In genomic region chr6:29516108-29516507, GRCh38 we compare ENCODE assay signal across 9 cellular contexts. TPM values are rescaled to one million over a fixed set of nuclear protein-coding genes. Genes with fewer than 3 reads are reported as not detected.
A peak's percentile ranks its signal among the peaks of the same experiment; 100 is the strongest.
DNase-seq lines count a peak whose midpoint lies in the region; ATAC-seq and TF ChIP-seq lines count a peak whose summit lies in the region.
"Had no signal": no experiment of that assay in that cellular context is flagged by ENCODE, and none has a peak within 500 bp of the region (broad histone marks: within the 10 kb centered on the region; RNA-seq: fewer than 3 reads in every experiment).

No MANE protein-coding gene starts in this region.

- peaks cover 8% of the 10 kb centered on the region; the same call in 1 of the 2 replicates for H3K4me1 ChIP-seq in PC-3 (ENCODE audit: insufficient read depth, low read length)

- no peaks in the 10 kb centered on the region for H3K36me3 ChIP-seq in PC-3 (ENCODE audit: low read depth, low read length)

- DNase-seq in activated CD4-positive, alpha-beta T cell treated with anti-CD3 and anti-CD28 coated beads for 36 hours: peak; percentile 61
- DNase-seq in activated CD4-positive, alpha-beta T cell treated with anti-CD3 and anti-CD28 coated beads for 1 hour: no peak
- peak; percentile 84 for DNase-seq in PC-3
- no peak for DNase-seq in chondrocyte (ENCODE audit: low spot score)
- peak; percentile 3 to 11 (median 10) for DNase-seq in stimulated activated CD4-positive, alpha-beta T cell treated with anti-CD3 and anti-CD28 coated beads, TNF-alpha, amount 100 ng/mL, for 48 hours (ENCODE audit: low read depth in 3 of 3)
- no peak for DNase-seq in Right ventricle myocardium superior
- no peak for DNase-seq in coronary artery (ENCODE audit: low spot score)

- peaks cover 7% of the 10 kb centered on the region for H3K4me1 Mint-ChIP-seq in activated CD4-positive, alpha-beta T cell treated with anti-CD3 and anti-CD28 coated beads for 36 hours
- peaks cover 7% of the 10 kb centered on the region for H3K4me1 Mint-ChIP-seq in chondrocyte (ENCODE audit: low read depth)

- CTCF ChIA-PET in activated CD4-positive, alpha-beta T cell treated with anti-CD3 and anti-CD28 coated beads for 36 hours (lab: Charles Lee): interaction anchor here (1.3 kb wide), 1 partner anchor 10 kb away, joined by 3 read pairs; no protein-coding TSS in a partner anchor
- CTCF ChIA-PET in PC-3 (lab: Charles Lee): interaction anchor here (0.6 kb wide), 1 partner anchor 138 kb away, joined by 4 read pairs; no protein-coding TSS in a partner anchor

- H3K9ac ChIP-seq in PC-3 (ENCODE audit: low read length): no peak overlapping the region

- no TSS peak for BruUV-seq in PC-3 (replicated peaks; lab: Mats Ljungman, UMichigan)

- intact Hi-C loops in activated CD4-positive, alpha-beta T cell treated with anti-CD3 and anti-CD28 coated beads for 36 hours (cut with DNase I, micrococcal nuclease): no loop called here
- intact Hi-C loops in PC-3 (cut with micrococcal nuclease): no loop called here
- intact Hi-C loops in Right ventricle myocardium superior (cut with DNase I): no loop called here

- no peaks in the 10 kb centered on the region for H3K9me3 ChIP-seq in PC-3 (ENCODE audit: low read length)

- peaks cover under 1% of the 10 kb centered on the region; the same call in 1 of the 2 replicates for H3K27me3 ChIP-seq in PC-3 (ENCODE audit: low read length)

- no peaks in the 10 kb centered on the region for H3K9me2 ChIP-seq in PC-3 (replicated peaks; ENCODE audit: low read length)

- peak overlapping the region; percentile 28; the same call in 1 of the 2 replicates for H2AFZ ChIP-seq in PC-3 (ENCODE audit: low read length)

- no peak overlapping the region for H3K27ac Mint-ChIP-seq in activated CD4-positive, alpha-beta T cell treated with anti-CD3 and anti-CD28 coated beads for 36 hours
- peak overlapping the region; percentile 57 for H3K27ac Mint-ChIP-seq in chondrocyte (ENCODE audit: unreplicated experiment)

- H3K27ac ChIP-seq in PC-3 (ENCODE audit: low read length): no peak overlapping the region
- H3K27ac ChIP-seq in coronary artery: no peak overlapping the region

- H3K9me3 Mint-ChIP-seq in activated CD4-positive, alpha-beta T cell treated with anti-CD3 and anti-CD28 coated beads for 36 hours (ENCODE audit: low read depth): no peaks in the 10 kb centered on the region
- peaks cover 22% of the 10 kb centered on the region for H3K9me3 Mint-ChIP-seq in chondrocyte (ENCODE audit: low read depth)

- POLR2A ChIA-PET in activated CD4-positive, alpha-beta T cell treated with anti-CD3 and anti-CD28 coated beads for 36 hours (lab: Charles Lee): no interaction called here
- POLR2A ChIA-PET in PC-3 (lab: Charles Lee; ENCODE audit: unreplicated experiment): no interaction called here

- H3K4me3 Mint-ChIP-seq in activated CD4-positive, alpha-beta T cell treated with anti-CD3 and anti-CD28 coated beads for 36 hours: no peak overlapping the region
- no peak overlapping the region for H3K4me3 Mint-ChIP-seq in chondrocyte (ENCODE audit: unreplicated experiment)

- TF ChIP-seq CTCF in PC-3 (conservative IDR thresholded peaks at IDR 0.05; ENCODE audit: low read depth, low read length) (no peak), chondrocyte (IDR thresholded peaks at IDR 0.05) (no peak), coronary artery (IDR thresholded peaks at IDR 0.05) (no peak)

- H3K79me2 ChIP-seq in PC-3 (ENCODE audit: low read length): no peaks in the 10 kb centered on the region

- H4K20me1 ChIP-seq in PC-3 (ENCODE audit: low read length): no peaks in the 10 kb centered on the region

- H3K4me3 ChIP-seq in PC-3 (ENCODE audit: low read length) (no peak overlapping the region), coronary artery (no peak overlapping the region)

- peak overlapping the region; percentile 47 for H3K4me2 ChIP-seq in PC-3 (ENCODE audit: low read length)

- ATAC-seq in activated CD4-positive, alpha-beta T cell treated with anti-CD3 and anti-CD28 coated beads for 36 hours: peak; percentile 99
- peak; percentile 100 for ATAC-seq in PC-3
- no peak for ATAC-seq in HG03460 (IDR thresholded peaks at IDR 0.05; ENCODE audit: unreplicated experiment)
- no peak for ATAC-seq in Right ventricle myocardium superior (ENCODE audit: poor library complexity)

- H3K36me3 Mint-ChIP-seq in activated CD4-positive, alpha-beta T cell treated with anti-CD3 and anti-CD28 coated beads for 36 hours (ENCODE audit: low read depth): no peaks in the 10 kb centered on the region
- H3K36me3 Mint-ChIP-seq in chondrocyte (ENCODE audit: low read depth): no peaks in the 10 kb centered on the region

- H3K27me3 Mint-ChIP-seq in activated CD4-positive, alpha-beta T cell treated with anti-CD3 and anti-CD28 coated beads for 36 hours: peaks cover 18% of the 10 kb centered on the region
- peaks cover 1% of the 10 kb centered on the region for H3K27me3 Mint-ChIP-seq in chondrocyte (ENCODE audit: low read depth)

- no peaks in the 10 kb centered on the region for H3F3A ChIP-seq in PC-3 (ENCODE audit: low read length, unreplicated experiment)

RNA-seq across cellular contexts. Expression of gene MAS1L, which starts 28.4 kb away (rescaled TPM):
- not detected for total RNA-seq in activated CD4-positive, alpha-beta T cell treated with anti-CD3 and anti-CD28 coated beads for 36 hours
- not detected in 2 replicates for total RNA-seq in PC-3 (2014; rRNA removed)
- not detected in 3 replicates for total RNA-seq in chondrocyte
- not detected for total RNA-seq in Right ventricle myocardium superior
- total RNA-seq: omental fat pad had no signal

RNA-seq across cellular contexts. Expression of gene UBD, which starts 43.4 kb away (rescaled TPM):
- under 1 TPM in 1 of 2 experiments, not detected in 1; 0.32 TPM for total RNA-seq in activated CD4-positive, alpha-beta T cell treated with anti-CD3 and anti-CD28 coated beads for 36 hours
- total RNA-seq in PC-3 (2014; rRNA removed) (not detected in 2 replicates), chondrocyte (not detected in 3 replicates), Right ventricle myocardium superior (0.35 TPM)

RNA-seq across cellular contexts. Expression of gene OR2H1, which starts 59.2 kb away (rescaled TPM):
- total RNA-seq in activated CD4-positive, alpha-beta T cell treated with anti-CD3 and anti-CD28 coated beads for 36 hours: not detected
- total RNA-seq in PC-3 (2014; rRNA removed) (not detected in 2 replicates), chondrocyte (not detected in 3 replicates), Right ventricle myocardium superior (not detected)
- total RNA-seq: omental fat pad had no signal

RNA-seq across cellular contexts. Expression of gene OR11A1, which starts 59.2 kb away (rescaled TPM):
- total RNA-seq in activated CD4-positive, alpha-beta T cell treated with anti-CD3 and anti-CD28 coated beads for 36 hours: not detected
- not detected in 2 replicates for total RNA-seq in PC-3 (2014; rRNA removed)
- total RNA-seq in chondrocyte: not detected in 3 replicates
- total RNA-seq in Right ventricle myocardium superior: not detected
- total RNA-seq: omental fat pad had no signal

Comparison
In these comparisons a context has a peak if more than half of its experiments do, and no peak if none do; other contexts are left out.
1. DNase-seq: peak in activated CD4-positive, alpha-beta T cell treated with anti-CD3 and anti-CD28 coated beads for 36 hours (single experiment), PC-3 (single experiment) and stimulated activated CD4-positive, alpha-beta T cell treated with anti-CD3 and anti-CD28 coated beads, TNF-alpha, amount 100 ng/mL, for 48 hours (3 of 3); none in activated CD4-positive, alpha-beta T cell treated with anti-CD3 and anti-CD28 coated beads for 1 hour (single experiment), chondrocyte (single experiment), Right ventricle myocardium superior (single experiment) and coronary artery (single experiment).
2. ATAC-seq: peak in activated CD4-positive, alpha-beta T cell treated with anti-CD3 and anti-CD28 coated beads for 36 hours (single experiment) and PC-3 (single experiment); none in HG03460 (single experiment) and Right ventricle myocardium superior (single experiment).